1 cellular context compared by ENCODE assay signal in genomic region chr4:3193531-3194203, GRCh38.
TF ChIP-seq lines count a peak whose summit lies in the region.

No MANE protein-coding gene starts in this region.

TF ChIP-seq in HepG2, 621 proteins besides CTCF, POLR2A, EP300 and RAD21:
- TF ChIP-seq ZNF768 (CRISPR knock-in tag; IDR thresholded peaks at IDR 0.05) (no peak), STAG1 (CRISPR knock-in tag; IDR thresholded peaks at IDR 0.05) (peak; percentile 55)
TF ChIP-seq in HepG2: peak in this region for 1.
